ENCODE assay signal across 1 cellular context in genomic region chr2:26997394-26997793, GRCh38.
TF ChIP-seq lines count a peak whose summit lies in the region.

No MANE protein-coding gene starts in this region.

TF ChIP-seq in GM23338, 12 proteins besides CTCF, POLR2A, EP300 and RAD21 (continued from another document):
- TF ChIP-seq ETS1 (IDR thresholded peaks at IDR 0.05) (no peak), NANOG (IDR thresholded peaks at IDR 0.05; ENCODE audit: borderline replicate concordance) (no peak), POLR2AphosphoS5 (IDR thresholded peaks at IDR 0.05; ENCODE audit: low read depth) (no peak), EZH2phosphoT487 (IDR thresholded peaks at IDR 0.05; ENCODE audit: unreplicated experiment) (no peak), EZH2 (IDR thresholded peaks at IDR 0.05; ENCODE audit: low read depth, unreplicated experiment) (no peak), ZNF331 (CRISPR knock-in tag; IDR thresholded peaks at IDR 0.05; ENCODE audit: low read depth) (no peak), STAT1 (IDR thresholded peaks at IDR 0.05; ENCODE audit: unreplicated experiment) (no peak)
- TF ChIP-seq, protein P1, sequence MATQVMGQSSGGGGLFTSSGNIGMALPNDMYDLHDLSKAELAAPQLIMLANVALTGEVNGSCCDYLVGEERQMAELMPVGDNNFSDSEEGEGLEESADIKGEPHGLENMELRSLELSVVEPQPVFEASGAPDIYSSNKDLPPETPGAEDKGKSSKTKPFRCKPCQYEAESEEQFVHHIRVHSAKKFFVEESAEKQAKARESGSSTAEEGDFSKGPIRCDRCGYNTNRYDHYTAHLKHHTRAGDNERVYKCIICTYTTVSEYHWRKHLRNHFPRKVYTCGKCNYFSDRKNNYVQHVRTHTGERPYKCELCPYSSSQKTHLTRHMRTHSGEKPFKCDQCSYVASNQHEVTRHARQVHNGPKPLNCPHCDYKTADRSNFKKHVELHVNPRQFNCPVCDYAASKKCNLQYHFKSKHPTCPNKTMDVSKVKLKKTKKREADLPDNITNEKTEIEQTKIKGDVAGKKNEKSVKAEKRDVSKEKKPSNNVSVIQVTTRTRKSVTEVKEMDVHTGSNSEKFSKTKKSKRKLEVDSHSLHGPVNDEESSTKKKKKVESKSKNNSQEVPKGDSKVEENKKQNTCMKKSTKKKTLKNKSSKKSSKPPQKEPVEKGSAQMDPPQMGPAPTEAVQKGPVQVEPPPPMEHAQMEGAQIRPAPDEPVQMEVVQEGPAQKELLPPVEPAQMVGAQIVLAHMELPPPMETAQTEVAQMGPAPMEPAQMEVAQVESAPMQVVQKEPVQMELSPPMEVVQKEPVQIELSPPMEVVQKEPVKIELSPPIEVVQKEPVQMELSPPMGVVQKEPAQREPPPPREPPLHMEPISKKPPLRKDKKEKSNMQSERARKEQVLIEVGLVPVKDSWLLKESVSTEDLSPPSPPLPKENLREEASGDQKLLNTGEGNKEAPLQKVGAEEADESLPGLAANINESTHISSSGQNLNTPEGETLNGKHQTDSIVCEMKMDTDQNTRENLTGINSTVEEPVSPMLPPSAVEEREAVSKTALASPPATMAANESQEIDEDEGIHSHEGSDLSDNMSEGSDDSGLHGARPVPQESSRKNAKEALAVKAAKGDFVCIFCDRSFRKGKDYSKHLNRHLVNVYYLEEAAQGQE (IDR thresholded peaks at IDR 0.05; ENCODE audit: unreplicated experiment), result no peak
